ENCODE assay signal across 10 cellular contexts in genomic region chr21:45080639-45081414, GRCh38. TPM values are rescaled to one million over a fixed set of nuclear protein-coding genes. Genes with fewer than 3 reads are reported as not detected.
A peak's percentile ranks its signal among the peaks of the same experiment; 100 is the strongest.
DNase-seq lines count a peak whose midpoint lies in the region; ATAC-seq and TF ChIP-seq lines count a peak whose summit lies in the region.
"Had no signal": no experiment of that assay in that cellular context is flagged by ENCODE, and none has a peak within 500 bp of the region (broad histone marks: within the 10 kb centered on the region; RNA-seq: fewer than 3 reads in every experiment).

No MANE protein-coding gene starts in this region.

- peak overlapping the region; percentile 19 for H3K4me3 Mint-ChIP-seq in activated naive CD4-positive, alpha-beta T cell treated with anti-CD3 and anti-CD28 coated beads, Interleukin-2, amount 10 ng/mL, durations not matched to agents 7 days and 5 days
- H3K4me3 Mint-ChIP-seq: memory B cell had no signal

- H3K79me2 ChIP-seq in Loucy (ENCODE audit: insufficient read depth, low read length), result peaks cover 75% of the 10 kb centered on the region

- H3K36me3 ChIP-seq in A673 (ENCODE audit: insufficient read depth, low read length, poor library complexity, severe bottlenecking) (no peaks in the 10 kb centered on the region), Loucy (ENCODE audit: insufficient read depth, low read length) (no peaks in the 10 kb centered on the region)
- H3K36me3 ChIP-seq: SJCRH30 had no signal

- H3F3A ChIP-seq in Loucy (ENCODE audit: low read depth), result peaks cover 10% of the 10 kb centered on the region; the same call in 1 of the 2 replicates

- peaks cover 7% of the 10 kb centered on the region for H3K4me1 ChIP-seq in A673 (ENCODE audit: insufficient read depth, low read length, poor library complexity, severe bottlenecking)
- H3K4me1 ChIP-seq in Loucy (ENCODE audit: insufficient read depth, low read length, poor library complexity, severe bottlenecking), result peaks cover 89% of the 10 kb centered on the region
- H3K4me1 ChIP-seq in right cardiac atrium (ENCODE audit: control insufficient read depth, insufficient read depth, low read length), result peaks cover 8% of the 10 kb centered on the region

- BruUV-seq in A673 (replicated peaks; lab: Mats Ljungman, UMichigan), result no TSS peak

- H3K4me2 ChIP-seq in Loucy (ENCODE audit: low read depth, low read length, poor library complexity, severe bottlenecking), result peak overlapping the region; percentile 71

- ATAC-seq in right cardiac atrium (peak; percentile 15 to 77), GM21786 (IDR thresholded peaks at IDR 0.05; ENCODE audit: unreplicated experiment) (no peak)

- H2AFZ ChIP-seq in Loucy (ENCODE audit: low read length), result no peak overlapping the region

- intact Hi-C loops in A673 (cut with micrococcal nuclease; ENCODE audit: unreplicated experiment), result no loop called here
- intact Hi-C loops in right cardiac atrium (cut with DNase I), result no loop called here

- no peaks in the 10 kb centered on the region for H3K9me3 ChIP-seq in A673 (ENCODE audit: low read depth, low read length, poor library complexity, severe bottlenecking)
- no peaks in the 10 kb centered on the region for H3K9me3 ChIP-seq in Loucy (ENCODE audit: insufficient read depth, low read depth, low read length)
- H3K9me3 ChIP-seq in right cardiac atrium (ENCODE audit: control insufficient read depth, low read length), result no peaks in the 10 kb centered on the region
- H3K9me3 ChIP-seq: SJCRH30 had no signal

- peaks cover 98% of the 10 kb centered on the region for H3K4me1 Mint-ChIP-seq in activated naive CD4-positive, alpha-beta T cell treated with anti-CD3 and anti-CD28 coated beads, Interleukin-2, amount 10 ng/mL, durations not matched to agents 7 days and 5 days

- H3K27me3 ChIP-seq in A673 (replicated peaks; ENCODE audit: insufficient read depth, low read depth, low read length, poor library complexity) (no peaks in the 10 kb centered on the region), Loucy (ENCODE audit: insufficient read depth, low read length, poor library complexity, severe bottlenecking) (no peaks in the 10 kb centered on the region), right cardiac atrium (ENCODE audit: control insufficient read depth, insufficient read depth) (no peaks in the 10 kb centered on the region)
- H3K27me3 ChIP-seq: SJCRH30 had no signal

- DNase-seq in A673 (ENCODE audit: low spot score) (peak; percentile 17), right cardiac atrium (peak in 1 of 3 donors; percentile 25), midbrain (lab: John Stamatoyannopoulos, UW) (no peak), occipital lobe (lab: John Stamatoyannopoulos, UW) (no peak), NCI-H146 treated with DMSO at 0.1 percent for 48 hours (lab: John Stamatoyannopoulos, UW; ENCODE audit: unreplicated experiment) (no peak)
- peak; percentile 65 for DNase-seq in activated naive CD4-positive, alpha-beta T cell treated with anti-CD3 and anti-CD28 coated beads, Interleukin-2, amount 10 ng/mL, durations not matched to agents 7 days and 5 days

- 60% methylated on average over 8 of the region's 8 CpGs for WGBS in right cardiac atrium

- H3K27ac ChIP-seq in A673 (ENCODE audit: low read depth, low read length, poor library complexity, severe bottlenecking), result no peak overlapping the region
- H3K27ac ChIP-seq in right cardiac atrium (ENCODE audit: low read length), result no peak overlapping the region
- H3K27ac ChIP-seq: SJCRH30 had no signal

- peaks cover 37% of the 10 kb centered on the region for H3K36me3 Mint-ChIP-seq in activated naive CD4-positive, alpha-beta T cell treated with anti-CD3 and anti-CD28 coated beads, Interleukin-2, amount 10 ng/mL, durations not matched to agents 7 days and 5 days

- H3K9me3 Mint-ChIP-seq in activated naive CD4-positive, alpha-beta T cell treated with anti-CD3 and anti-CD28 coated beads, Interleukin-2, amount 10 ng/mL, durations not matched to agents 7 days and 5 days, result no peaks in the 10 kb centered on the region
- H3K9me3 Mint-ChIP-seq: memory B cell had no signal

- CTCF ChIA-PET in A673 (lab: Charles Lee), result no interaction called here
- CTCF ChIA-PET in activated naive CD4-positive, alpha-beta T cell treated with anti-CD3 and anti-CD28 coated beads, Interleukin-2, amount 10 ng/mL, durations not matched to agents 7 days and 5 days (lab: Charles Lee), result interaction anchor here (2.8 kb wide), 1 partner anchor 48 kb away, joined by 9 read pairs; no protein-coding TSS in a partner anchor

- no peaks in the 10 kb centered on the region for H3K9me2 ChIP-seq in Loucy (replicated peaks; ENCODE audit: low read depth, low read length)

- peaks cover 3% of the 10 kb centered on the region for H4K20me1 ChIP-seq in Loucy (ENCODE audit: insufficient read depth, low read length, poor library complexity, severe bottlenecking)

- POLR2A ChIA-PET in A673 (lab: Charles Lee; ENCODE audit: low non-redundant PET), result no interaction called here

- no peaks in the 10 kb centered on the region for H3K27me3 Mint-ChIP-seq in activated naive CD4-positive, alpha-beta T cell treated with anti-CD3 and anti-CD28 coated beads, Interleukin-2, amount 10 ng/mL, durations not matched to agents 7 days and 5 days
- H3K27me3 Mint-ChIP-seq: memory B cell had no signal

- TF ChIP-seq CTCF in A673 (conservative IDR thresholded peaks at IDR 0.05; ENCODE audit: low read depth, low read length) (no peak), Loucy (conservative IDR thresholded peaks at IDR 0.05; ENCODE audit: low read length) (no peak)

- peak overlapping the region; percentile 8 for H3K9ac ChIP-seq in Loucy (ENCODE audit: low read depth, low read length, poor library complexity, severe bottlenecking)

- H3K4me3 ChIP-seq in A673 (ENCODE audit: low read depth, low read length, poor library complexity, severe bottlenecking) (no peak overlapping the region), Loucy (ENCODE audit: low read length, poor library complexity, severe bottlenecking) (peak overlapping the region; percentile 22), right cardiac atrium (ENCODE audit: low read length) (no peak overlapping the region)
- H3K4me3 ChIP-seq: SJCRH30 had no signal

- H3K27ac Mint-ChIP-seq in activated naive CD4-positive, alpha-beta T cell treated with anti-CD3 and anti-CD28 coated beads, Interleukin-2, amount 10 ng/mL, durations not matched to agents 7 days and 5 days, result peak overlapping the region; percentile 91
- H3K27ac Mint-ChIP-seq: memory B cell had no signal

RNA-seq across cellular contexts. Expression of gene ADARB1, which starts 6.4 kb away (rescaled TPM):
- 22.6 and 31.9 TPM in 2 replicates for total RNA-seq in A673 (2021)
- 10 to 100 TPM; 16.9 to 23.8 (median 19.4) TPM for total RNA-seq in right cardiac atrium
- polyA plus RNA-seq in right cardiac atrium, result 9.1 TPM
- total RNA-seq in occipital lobe, result 17.0 TPM

Comparison
In these comparisons a context has a peak if more than half of its experiments do, and no peak if none do; other contexts are left out.
1. DNase-seq: peak in A673 (single experiment) and activated naive CD4-positive, alpha-beta T cell treated with anti-CD3 and anti-CD28 coated beads, Interleukin-2, amount 10 ng/mL, durations not matched to agents 7 days and 5 days (single experiment); none in midbrain (single experiment), occipital lobe (single experiment) and NCI-H146 treated with DMSO at 0.1 percent for 48 hours (single experiment).